ENCODE assay signal across 16 cellular contexts in the genomic region with DNA sequence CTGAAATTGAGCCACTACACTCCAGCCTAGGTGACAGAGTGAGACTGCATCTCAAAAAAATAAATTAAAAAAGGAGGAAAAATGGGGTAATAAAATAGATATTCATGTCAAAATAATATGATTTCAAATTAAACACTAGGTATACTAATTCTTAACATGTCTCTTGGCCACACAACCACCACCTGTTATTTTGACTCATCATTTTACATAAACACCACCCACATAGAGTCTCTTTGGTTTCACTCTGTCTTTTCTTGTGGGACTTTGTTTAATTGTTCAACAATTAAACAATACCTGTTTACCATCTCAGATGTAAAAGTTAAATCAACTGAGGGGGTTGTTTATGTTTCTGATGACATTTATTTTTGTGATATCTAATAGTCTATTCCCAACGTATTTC.
DNase-seq lines count a peak whose midpoint lies in the region; ATAC-seq and TF ChIP-seq lines count a peak whose summit lies in the region.
"Had no signal": no experiment of that assay in that cellular context is flagged by ENCODE, and none has a peak within 500 bp of the region (broad histone marks: within the 10 kb centered on the region; RNA-seq: fewer than 3 reads in every experiment).

No MANE protein-coding gene starts in this region.

- intact Hi-C loops in lower leg skin (cut with DNase I; ENCODE audit: low total_unique reads) (no loop called here), spleen (cut with DNase I; ENCODE audit: low total_unique reads) (no loop called here)

- 38 to 54% methylated on average over 1 of the region's 1 CpG for WGBS in lower leg skin, 2 donors
- WGBS in spleen, 5 donors: 34 to 58% (median 43%) methylated on average over 1 of the region's 1 CpG

- TF ChIP-seq CTCF in lower leg skin (IDR thresholded peaks at IDR 0.05) (no peak), spleen (IDR thresholded peaks at IDR 0.05 in 8 of 11, conservative IDR thresholded peaks at IDR 0.05 in 3 of 11) (no peak)

- H3K9me3 ChIP-seq in spleen: peaks cover 0 to 40% (median 17%) of the 10 kb centered on the region in 8 donors
- H3K9me3 ChIP-seq: SK-N-SH had no signal

- no peak overlapping the region for H3K4me3 Mint-ChIP-seq in activated T-cell treated with anti-CD3 and anti-CD28 coated beads, Interleukin-2, amount 50 U/mL, for 72 hours
- H3K4me3 Mint-ChIP-seq: naive B cell had no signal

- DNase-seq in lower leg skin (ENCODE audit: low spot score in 2 of 2) (no peak), activated gamma-delta T cell treated with Interleukin-2 at 50 U/mL for 16 hours (no peak), spleen (no peak)
- no peak for DNase-seq in activated T-cell treated with anti-CD3 and anti-CD28 coated beads, Interleukin-2, amount 50 U/mL, for 72 hours
- DNase-seq: ACHN, left colon, naive B cell, NCI-H1048, NCI-H226, SK-N-SH had no signal

- H3K36me3 Mint-ChIP-seq in activated T-cell treated with anti-CD3 and anti-CD28 coated beads, Interleukin-2, amount 50 U/mL, for 72 hours (ENCODE audit: insufficient read depth in 2 of 2): peaks cover 0 to 6% of the 10 kb centered on the region in 2 donors

- TF ChIP-seq POLR2A in lower leg skin (IDR thresholded peaks at IDR 0.05): no peak
- TF ChIP-seq POLR2A in spleen (IDR thresholded peaks at IDR 0.05): no peak

- H3K27ac Mint-ChIP-seq in activated T-cell treated with anti-CD3 and anti-CD28 coated beads, Interleukin-2, amount 50 U/mL, for 72 hours: no peak overlapping the region
- H3K27ac Mint-ChIP-seq: naive B cell had no signal

- peaks cover 4 to 8% of the 10 kb centered on the region in 2 donors for H3K9me3 Mint-ChIP-seq in activated T-cell treated with anti-CD3 and anti-CD28 coated beads, Interleukin-2, amount 50 U/mL, for 72 hours

- H3K27me3 Mint-ChIP-seq in activated T-cell treated with anti-CD3 and anti-CD28 coated beads, Interleukin-2, amount 50 U/mL, for 72 hours (ENCODE audit: low read depth): no peaks in the 10 kb centered on the region
- H3K27me3 Mint-ChIP-seq: naive B cell had no signal

- ATAC-seq in GM18498 (IDR thresholded peaks at IDR 0.05; ENCODE audit: unreplicated experiment) (peak; percentile 75), GM19463 (IDR thresholded peaks at IDR 0.05; ENCODE audit: unreplicated experiment) (peak; percentile 59), HG02870 (IDR thresholded peaks at IDR 0.05; ENCODE audit: unreplicated experiment) (peak; percentile 92), HG03439 (IDR thresholded peaks at IDR 0.05; ENCODE audit: unreplicated experiment) (peak; percentile 76)
- no peak for ATAC-seq in activated T-cell treated with anti-CD3 and anti-CD28 coated beads, Interleukin-2, amount 50 U/mL, for 72 hours (replicated peaks in 1 of 2)
- ATAC-seq: HCT116, left colon had no signal

- no peaks in the 10 kb centered on the region for H3K4me1 Mint-ChIP-seq in activated T-cell treated with anti-CD3 and anti-CD28 coated beads, Interleukin-2, amount 50 U/mL, for 72 hours (ENCODE audit: low read depth)
- H3K4me1 Mint-ChIP-seq: naive B cell had no signal

- no peak overlapping the region for H3K27ac ChIP-seq in spleen
- H3K27ac ChIP-seq: hepatocyte had no signal

- no peaks in the 10 kb centered on the region for H3K4me1 ChIP-seq in spleen

- H3K4me3 ChIP-seq in lower leg skin (ENCODE audit: low read depth, poor library complexity, severe bottlenecking): no peak overlapping the region
- H3K4me3 ChIP-seq in spleen: no peak overlapping the region
- H3K4me3 ChIP-seq: hepatocyte had no signal

- H3K36me3 ChIP-seq in spleen: no peaks in the 10 kb centered on the region

- no peaks in the 10 kb centered on the region for H3K27me3 ChIP-seq in spleen (replicated peaks in 1 of 7)
- H3K27me3 ChIP-seq: hepatocyte had no signal

Comparison
In these comparisons a context has a peak if more than half of its experiments do, and no peak if none do; other contexts are left out.
1. ATAC-seq: peak in GM18498 (single experiment), GM19463 (single experiment), HG02870 (single experiment) and HG03439 (single experiment); none in activated T-cell treated with anti-CD3 and anti-CD28 coated beads, Interleukin-2, amount 50 U/mL, for 72 hours (0 of 2).